ENCODE assay signal across 20 cellular contexts in the genomic region with DNA sequence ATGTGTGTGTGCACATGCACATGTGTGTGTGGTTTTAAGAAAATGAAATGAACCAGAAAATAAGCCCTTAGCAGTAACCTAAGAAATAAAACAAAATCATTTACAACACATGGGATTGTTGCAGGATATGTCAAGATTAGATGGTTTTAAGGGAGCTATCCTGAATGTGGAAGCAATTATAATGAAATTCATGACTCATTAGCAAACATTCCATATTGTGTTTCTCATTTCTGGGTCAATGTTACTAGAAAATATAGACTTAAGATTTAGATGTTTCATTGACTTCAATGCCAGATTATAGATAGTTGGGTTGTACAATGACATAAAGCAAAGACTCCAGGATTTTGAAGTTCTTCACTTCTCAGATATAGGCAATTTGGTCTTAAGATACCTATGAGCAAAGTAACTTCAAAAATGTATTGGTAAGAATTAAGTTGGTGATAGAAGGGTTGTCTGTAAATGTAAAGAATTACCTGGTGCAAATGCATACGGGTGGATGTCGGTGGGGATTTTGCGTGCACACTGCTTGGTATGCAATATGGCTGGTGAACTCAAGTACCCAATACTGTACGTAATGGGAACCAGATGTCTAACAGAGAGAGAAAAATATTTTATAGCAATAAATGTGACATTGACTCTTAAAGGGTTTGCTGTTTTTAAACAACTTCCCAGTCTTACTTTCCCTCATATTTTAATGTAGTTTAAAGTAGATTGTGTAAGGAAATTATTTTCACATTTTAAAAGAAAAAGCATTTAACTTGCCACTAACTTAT. TPM values are rescaled to one million over a fixed set of nuclear protein-coding genes. Genes with fewer than 3 reads are reported as not detected.
DNase-seq lines count a peak whose midpoint lies in the region; ATAC-seq and TF ChIP-seq lines count a peak whose summit lies in the region.
"Had no signal": no experiment of that assay in that cellular context is flagged by ENCODE, and none has a peak within 500 bp of the region (broad histone marks: within the 10 kb centered on the region; RNA-seq: fewer than 3 reads in every experiment).

No MANE protein-coding gene starts in this region.

- no peaks in the 10 kb centered on the region for H3K27me3 ChIP-seq in SJSA1 (replicated peaks)
- H3K27me3 ChIP-seq in stomach: no peaks in the 10 kb centered on the region
- H3K27me3 ChIP-seq: neural progenitor cell, Peyer's patch had no signal

- H3K36me3 ChIP-seq in SJSA1: peaks cover 23% of the 10 kb centered on the region
- H3K36me3 ChIP-seq in stomach: peaks cover 3 to 52% (median 26%) of the 10 kb centered on the region in 4 donors
- H3K36me3 ChIP-seq: neural progenitor cell, Peyer's patch had no signal

- H3K4me3 Mint-ChIP-seq in osteocyte (ENCODE audit: unreplicated experiment): no peak overlapping the region
- H3K4me3 Mint-ChIP-seq: brain, CD14-positive monocyte, immature natural killer cell, memory B cell, neural progenitor cell, T-helper 17 cell had no signal

- no peak for ATAC-seq in HG03520 (IDR thresholded peaks at IDR 0.05; ENCODE audit: unreplicated experiment)
- ATAC-seq: T-helper 17 cell had no signal

- 88 to 98% (median 94%) methylated on average over 4 of the region's 4 CpGs for WGBS in stomach, 5 donors

- peaks cover 32% of the 10 kb centered on the region for H3K36me3 Mint-ChIP-seq in osteocyte (ENCODE audit: unreplicated experiment)
- H3K36me3 Mint-ChIP-seq: CD14-positive monocyte, memory B cell had no signal

- TF ChIP-seq CTCF in osteocyte (IDR thresholded peaks at IDR 0.05) (no peak), stomach (IDR thresholded peaks at IDR 0.05) (no peak)

- H3K9me3 ChIP-seq in SJSA1 (replicated peaks) (no peaks in the 10 kb centered on the region), stomach (no peaks in the 10 kb centered on the region)
- H3K9me3 ChIP-seq: Peyer's patch had no signal

- intact Hi-C loops in stomach (cut with DNase I; ENCODE audit: low total_unique reads): no loop called here

- peak overlapping the region; percentile 82 for H3K27ac Mint-ChIP-seq in osteocyte (ENCODE audit: unreplicated experiment)
- H3K27ac Mint-ChIP-seq: immature natural killer cell, memory B cell, neural progenitor cell, T-helper 17 cell had no signal

- peaks cover 1% of the 10 kb centered on the region for H3K9me3 Mint-ChIP-seq in osteocyte (ENCODE audit: unreplicated experiment)

- no peak overlapping the region for H3K4me3 ChIP-seq in SJSA1
- H3K4me3 ChIP-seq in stomach: no peak overlapping the region
- H3K4me3 ChIP-seq: neural progenitor cell, Peyer's patch had no signal

- peaks cover 64% of the 10 kb centered on the region for H3K4me1 Mint-ChIP-seq in osteocyte (ENCODE audit: unreplicated experiment)
- H3K4me1 Mint-ChIP-seq: brain, CD14-positive monocyte, immature natural killer cell, memory B cell, T-helper 17 cell had no signal

- peaks cover 51% of the 10 kb centered on the region for H3K4me1 ChIP-seq in SJSA1 (replicated peaks)
- H3K4me1 ChIP-seq in stomach: no peaks in the 10 kb centered on the region
- H3K4me1 ChIP-seq: neural progenitor cell, Peyer's patch had no signal

- DNase-seq in GM03348 (ENCODE audit: low spot score) (peak; percentile 70), SJSA1 (ENCODE audit: low read depth in 1 of 2, low spot score in 2 of 2) (peak in 1 of 2 experiments; percentile 43), epithelial cell of prostate (ENCODE audit: low read depth, low spot score) (no peak), osteocyte (ENCODE audit: extremely low spot score, unreplicated experiment) (no peak), stomach (no peak), T-helper 2 cell (no peak), NCI-H2029 treated with DMSO at 0.1 percent for 48 hours (lab: John Stamatoyannopoulos, UW) (no peak)
- DNase-seq: activated effector memory CD4-positive, alpha-beta T cell treated with anti-CD3 and anti-CD28 coated beads, Interleukin-2, amount 50 U/mL, for 16 hours; DMS53; effector CD4-positive, alpha-beta T cell; glutamatergic neuron; immature natural killer cell; NCI-H748 treated with DMSO at 0.1 percent for 48 hours; Peyer's patch; T-helper 17 cell had no signal

- no peak for TF ChIP-seq POLR2A in stomach (IDR thresholded peaks at IDR 0.05)

- TF ChIP-seq EP300 in stomach (IDR thresholded peaks at IDR 0.05): no peak

- H3K27ac ChIP-seq in SJSA1 (peak overlapping the region; percentile 80; the same call in 1 of the 2 replicates), epithelial cell of prostate (peak overlapping the region; percentile 31), stomach (no peak overlapping the region)
- H3K27ac ChIP-seq: neural progenitor cell, Peyer's patch had no signal

- no peaks in the 10 kb centered on the region for H3K27me3 Mint-ChIP-seq in osteocyte (ENCODE audit: unreplicated experiment)
- H3K27me3 Mint-ChIP-seq: memory B cell, T-helper 17 cell had no signal

RNA-seq across cellular contexts. Expression of a gene that starts 53.9 kb away (rescaled TPM):
- total RNA-seq in SJSA1 (2014; rRNA removed; shearing (Covaris generic)): 9.8 and 14.0 TPM in 2 replicates
- total RNA-seq in osteocyte (286 and 292 TPM in 2 replicates), stomach (10 to 100 TPM; 36.8 to 96.2 (median 63.0) TPM)
- polyA plus RNA-seq in stomach: 10 to 100 TPM; 30.9 to 47.4 (median 39.7) TPM
- total RNA-seq: T-helper 17 cell had no signal
- polyA plus RNA-seq: CD14-positive monocyte, immature natural killer cell had no signal

Comparison
In these comparisons a context has a peak if more than half of its experiments do, and no peak if none do; other contexts are left out.
1. H3K27ac ChIP-seq: peak in SJSA1 (single experiment) and epithelial cell of prostate (single experiment); none in stomach (0 of 5).